1 cellular context compared by ENCODE assay signal in the genomic region with DNA sequence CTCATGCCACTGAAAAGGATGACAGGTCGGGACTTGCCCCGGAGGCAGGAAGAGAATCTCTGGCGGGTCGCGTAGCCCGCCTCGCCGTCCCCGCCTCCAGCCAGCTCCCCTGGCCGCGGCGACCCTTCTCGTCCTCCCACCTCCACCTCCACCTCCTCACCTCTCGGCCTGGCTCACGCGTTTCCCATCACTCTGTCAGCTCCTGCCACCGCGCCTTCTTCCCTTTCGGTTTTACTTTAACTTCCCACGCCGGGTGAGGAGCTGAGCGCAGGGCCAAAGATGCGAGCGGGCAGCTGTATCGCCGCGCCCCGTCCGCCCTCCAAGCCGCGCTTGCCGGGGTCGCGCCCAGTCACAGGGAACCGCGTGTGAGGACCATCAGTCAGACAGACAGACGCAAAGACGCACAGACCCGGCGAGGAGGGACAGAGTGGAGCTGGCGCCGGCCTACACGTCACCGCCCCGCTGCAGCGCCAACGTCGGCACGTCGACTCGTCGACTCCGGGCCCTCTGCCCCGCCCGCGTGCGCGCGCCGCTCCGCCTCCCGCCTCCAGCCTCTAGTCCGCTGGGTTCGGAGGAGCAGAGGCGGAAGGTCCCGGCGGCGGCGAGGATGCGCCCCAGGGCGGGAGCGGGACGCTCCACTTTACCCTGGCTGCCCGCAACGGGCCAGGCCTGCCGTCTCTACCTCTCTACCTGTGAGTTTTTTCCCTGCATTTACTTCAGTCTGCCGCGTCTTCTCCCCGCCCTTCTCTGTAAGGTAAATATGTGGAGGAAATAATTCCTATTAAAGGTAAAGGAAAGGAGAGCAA.
TF ChIP-seq lines count a peak whose summit lies in the region.

A gene with protein sequence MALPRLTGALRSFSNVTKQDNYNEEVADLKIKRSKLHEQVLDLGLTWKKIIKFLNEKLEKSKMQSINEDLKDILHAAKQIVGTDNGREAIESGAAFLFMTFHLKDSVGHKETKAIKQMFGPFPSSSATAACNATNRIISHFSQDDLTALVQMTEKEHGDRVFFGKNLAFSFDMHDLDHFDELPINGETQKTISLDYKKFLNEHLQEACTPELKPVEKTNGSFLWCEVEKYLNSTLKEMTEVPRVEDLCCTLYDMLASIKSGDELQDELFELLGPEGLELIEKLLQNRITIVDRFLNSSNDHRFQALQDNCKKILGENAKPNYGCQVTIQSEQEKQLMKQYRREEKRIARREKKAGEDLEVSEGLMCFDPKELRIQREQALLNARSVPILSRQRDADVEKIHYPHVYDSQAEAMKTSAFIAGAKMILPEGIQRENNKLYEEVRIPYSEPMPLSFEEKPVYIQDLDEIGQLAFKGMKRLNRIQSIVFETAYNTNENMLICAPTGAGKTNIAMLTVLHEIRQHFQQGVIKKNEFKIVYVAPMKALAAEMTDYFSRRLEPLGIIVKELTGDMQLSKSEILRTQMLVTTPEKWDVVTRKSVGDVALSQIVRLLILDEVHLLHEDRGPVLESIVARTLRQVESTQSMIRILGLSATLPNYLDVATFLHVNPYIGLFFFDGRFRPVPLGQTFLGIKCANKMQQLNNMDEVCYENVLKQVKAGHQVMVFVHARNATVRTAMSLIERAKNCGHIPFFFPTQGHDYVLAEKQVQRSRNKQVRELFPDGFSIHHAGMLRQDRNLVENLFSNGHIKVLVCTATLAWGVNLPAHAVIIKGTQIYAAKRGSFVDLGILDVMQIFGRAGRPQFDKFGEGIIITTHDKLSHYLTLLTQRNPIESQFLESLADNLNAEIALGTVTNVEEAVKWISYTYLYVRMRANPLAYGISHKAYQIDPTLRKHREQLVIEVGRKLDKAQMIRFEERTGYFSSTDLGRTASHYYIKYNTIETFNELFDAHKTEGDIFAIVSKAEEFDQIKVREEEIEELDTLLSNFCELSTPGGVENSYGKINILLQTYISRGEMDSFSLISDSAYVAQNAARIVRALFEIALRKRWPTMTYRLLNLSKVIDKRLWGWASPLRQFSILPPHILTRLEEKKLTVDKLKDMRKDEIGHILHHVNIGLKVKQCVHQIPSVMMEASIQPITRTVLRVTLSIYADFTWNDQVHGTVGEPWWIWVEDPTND (N-terminal part only) (minus strand): TSS at position 429 of the 806 bp plus-strand sequence. CDS start 13,332 bp downstream, outside the sequence.

TF ChIP-seq in HepG2, 621 proteins besides CTCF, POLR2A, EP300 and RAD21 (continued from another document and continues in another):
- TF ChIP-seq BRCA1 (CRISPR knock-in tag; IDR thresholded peaks at IDR 0.05) (0 out of 2 replicates have a peak, but pooled peaks have one; percentile 17), TBX3 (IDR thresholded peaks at IDR 0.05; ENCODE audit: borderline replicate concordance) (peak; percentile 23; the same call in 1 of the 2 replicates), ZNF335 (CRISPR knock-in tag; IDR thresholded peaks at IDR 0.05) (peak; percentile 26; the same call in 1 of the 2 replicates), HOXA5 (CRISPR knock-in tag; IDR thresholded peaks at IDR 0.05) (peak; percentile 84), MXI1 (IDR thresholded peaks at IDR 0.05; ENCODE audit: borderline replicate concordance, low read depth, low read length) (peak; percentile 65; the same call in 1 of the 3 replicates), FOXO1 (CRISPR knock-in tag; IDR thresholded peaks at IDR 0.05) (no peak), SMARCE1 (IDR thresholded peaks at IDR 0.05; ENCODE audit: borderline replicate concordance) (no peak), ZNF558 (CRISPR knock-in tag; IDR thresholded peaks at IDR 0.05; ENCODE audit: borderline replicate concordance) (peak; percentile 80; the same call in 1 of the 2 replicates), MIXL1 (CRISPR knock-in tag; IDR thresholded peaks at IDR 0.05) (peak; percentile 50), PHF20 (CRISPR knock-in tag; IDR thresholded peaks at IDR 0.05) (peak; percentile 88), ZNF619 (CRISPR knock-in tag; IDR thresholded peaks at IDR 0.05) (peak; percentile 41; the same call in 1 of the 2 replicates), ELF3 (CRISPR knock-in tag; IDR thresholded peaks at IDR 0.05) (peak; percentile 85), ZNF292 (CRISPR knock-in tag; IDR thresholded peaks at IDR 0.05; ENCODE audit: borderline replicate concordance, low read depth) (peak; percentile 98), ZNF564 (CRISPR knock-in tag; IDR thresholded peaks at IDR 0.05) (peak; percentile 90), GLI4 (CRISPR knock-in tag; IDR thresholded peaks at IDR 0.05; ENCODE audit: borderline replicate concordance) (peak; percentile 99; the same call in 1 of the 2 replicates), ATRX (CRISPR knock-in tag; IDR thresholded peaks at IDR 0.05; ENCODE audit: borderline replicate concordance) (no peak), ZNF672 (CRISPR knock-in tag; IDR thresholded peaks at IDR 0.05) (peak; percentile 71; the same call in 1 of the 2 replicates), ZNF354B (CRISPR knock-in tag; IDR thresholded peaks at IDR 0.05) (no peak), SUZ12 (IDR thresholded peaks at IDR 0.05; ENCODE audit: low read depth, low read length) (no peak)
- TF ChIP-seq, protein P1, sequence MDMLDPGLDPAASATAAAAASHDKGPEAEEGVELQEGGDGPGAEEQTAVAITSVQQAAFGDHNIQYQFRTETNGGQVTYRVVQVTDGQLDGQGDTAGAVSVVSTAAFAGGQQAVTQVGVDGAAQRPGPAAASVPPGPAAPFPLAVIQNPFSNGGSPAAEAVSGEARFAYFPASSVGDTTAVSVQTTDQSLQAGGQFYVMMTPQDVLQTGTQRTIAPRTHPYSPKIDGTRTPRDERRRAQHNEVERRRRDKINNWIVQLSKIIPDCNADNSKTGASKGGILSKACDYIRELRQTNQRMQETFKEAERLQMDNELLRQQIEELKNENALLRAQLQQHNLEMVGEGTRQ (IDR thresholded peaks at IDR 0.05; ENCODE audit: low read depth, low read length) = no peak
- TF ChIP-seq, protein P1 (CRISPR knock-in tag; IDR thresholded peaks at IDR 0.05; ENCODE audit: borderline replicate concordance) = peak; percentile 21; the same call in 1 of the 2 replicates
- TF ChIP-seq, protein P2, sequence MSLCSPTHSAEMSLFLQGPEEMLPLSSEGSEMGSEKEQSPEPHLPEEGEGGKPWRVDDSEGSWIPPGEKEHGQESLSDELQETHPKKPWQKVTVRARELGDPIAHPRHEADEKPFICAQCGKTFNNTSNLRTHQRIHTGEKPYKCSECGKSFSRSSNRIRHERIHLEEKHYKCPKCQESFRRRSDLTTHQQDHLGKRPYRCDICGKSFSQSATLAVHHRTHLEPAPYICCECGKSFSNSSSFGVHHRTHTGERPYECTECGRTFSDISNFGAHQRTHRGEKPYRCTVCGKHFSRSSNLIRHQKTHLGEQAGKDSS (CRISPR knock-in tag; IDR thresholded peaks at IDR 0.05; ENCODE audit: borderline replicate concordance, low read depth) = no peak; the same call in none of the 2 replicates
- TF ChIP-seq, protein P3, sequence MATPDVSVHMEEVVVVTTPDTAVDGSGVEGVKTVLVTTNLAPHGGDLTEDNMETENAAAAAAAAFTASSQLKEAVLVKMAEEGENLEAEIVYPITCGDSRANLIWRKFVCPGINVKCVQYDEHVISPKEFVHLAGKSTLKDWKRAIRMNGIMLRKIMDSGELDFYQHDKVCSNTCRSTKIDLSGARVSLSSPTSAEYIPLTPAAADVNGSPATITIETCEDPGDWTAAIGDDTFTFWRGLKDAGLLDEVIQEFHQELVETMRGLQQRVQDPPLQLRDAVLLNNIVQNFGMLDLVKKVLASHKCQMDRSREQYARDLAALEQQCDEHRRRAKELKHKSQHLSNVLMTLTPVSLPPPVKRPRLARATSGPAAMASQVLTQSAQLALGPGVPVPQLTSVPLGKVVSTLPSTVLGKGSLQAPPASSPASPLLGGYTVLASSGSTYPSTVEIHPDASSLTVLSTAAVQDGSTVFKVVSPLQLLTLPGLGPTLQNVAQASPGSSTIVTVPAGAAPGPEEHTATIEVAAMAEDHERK (CRISPR knock-in tag; IDR thresholded peaks at IDR 0.05; ENCODE audit: low read depth) = peak; percentile 94
- TF ChIP-seq, protein P4, sequence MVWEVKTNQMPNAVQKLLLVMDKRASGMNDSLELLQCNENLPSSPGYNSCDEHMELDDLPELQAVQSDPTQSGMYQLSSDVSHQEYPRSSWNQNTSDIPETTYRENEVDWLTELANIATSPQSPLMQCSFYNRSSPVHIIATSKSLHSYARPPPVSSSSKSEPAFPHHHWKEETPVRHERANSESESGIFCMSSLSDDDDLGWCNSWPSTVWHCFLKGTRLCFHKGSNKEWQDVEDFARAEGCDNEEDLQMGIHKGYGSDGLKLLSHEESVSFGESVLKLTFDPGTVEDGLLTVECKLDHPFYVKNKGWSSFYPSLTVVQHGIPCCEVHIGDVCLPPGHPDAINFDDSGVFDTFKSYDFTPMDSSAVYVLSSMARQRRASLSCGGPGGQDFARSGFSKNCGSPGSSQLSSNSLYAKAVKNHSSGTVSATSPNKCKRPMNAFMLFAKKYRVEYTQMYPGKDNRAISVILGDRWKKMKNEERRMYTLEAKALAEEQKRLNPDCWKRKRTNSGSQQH (CRISPR knock-in tag; IDR thresholded peaks at IDR 0.05; ENCODE audit: low read depth) = peak; percentile 48; the same call in 1 of the 2 replicates
- TF ChIP-seq, protein P5, sequence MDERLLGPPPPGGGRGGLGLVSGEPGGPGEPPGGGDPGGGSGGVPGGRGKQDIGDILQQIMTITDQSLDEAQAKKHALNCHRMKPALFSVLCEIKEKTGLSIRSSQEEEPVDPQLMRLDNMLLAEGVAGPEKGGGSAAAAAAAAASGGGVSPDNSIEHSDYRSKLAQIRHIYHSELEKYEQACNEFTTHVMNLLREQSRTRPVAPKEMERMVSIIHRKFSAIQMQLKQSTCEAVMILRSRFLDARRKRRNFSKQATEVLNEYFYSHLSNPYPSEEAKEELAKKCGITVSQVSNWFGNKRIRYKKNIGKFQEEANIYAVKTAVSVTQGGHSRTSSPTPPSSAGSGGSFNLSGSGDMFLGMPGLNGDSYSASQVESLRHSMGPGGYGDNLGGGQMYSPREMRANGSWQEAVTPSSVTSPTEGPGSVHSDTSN (CRISPR knock-in tag; IDR thresholded peaks at IDR 0.05) = no peak
- TF ChIP-seq, protein P6, sequence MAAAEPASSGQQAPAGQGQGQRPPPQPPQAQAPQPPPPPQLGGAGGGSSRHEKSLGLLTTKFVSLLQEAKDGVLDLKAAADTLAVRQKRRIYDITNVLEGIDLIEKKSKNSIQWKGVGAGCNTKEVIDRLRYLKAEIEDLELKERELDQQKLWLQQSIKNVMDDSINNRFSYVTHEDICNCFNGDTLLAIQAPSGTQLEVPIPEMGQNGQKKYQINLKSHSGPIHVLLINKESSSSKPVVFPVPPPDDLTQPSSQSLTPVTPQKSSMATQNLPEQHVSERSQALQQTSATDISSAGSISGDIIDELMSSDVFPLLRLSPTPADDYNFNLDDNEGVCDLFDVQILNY (CRISPR knock-in tag; conservative IDR thresholded peaks at IDR 0.05) = peak; percentile 84
- TF ChIP-seq, protein P7, sequence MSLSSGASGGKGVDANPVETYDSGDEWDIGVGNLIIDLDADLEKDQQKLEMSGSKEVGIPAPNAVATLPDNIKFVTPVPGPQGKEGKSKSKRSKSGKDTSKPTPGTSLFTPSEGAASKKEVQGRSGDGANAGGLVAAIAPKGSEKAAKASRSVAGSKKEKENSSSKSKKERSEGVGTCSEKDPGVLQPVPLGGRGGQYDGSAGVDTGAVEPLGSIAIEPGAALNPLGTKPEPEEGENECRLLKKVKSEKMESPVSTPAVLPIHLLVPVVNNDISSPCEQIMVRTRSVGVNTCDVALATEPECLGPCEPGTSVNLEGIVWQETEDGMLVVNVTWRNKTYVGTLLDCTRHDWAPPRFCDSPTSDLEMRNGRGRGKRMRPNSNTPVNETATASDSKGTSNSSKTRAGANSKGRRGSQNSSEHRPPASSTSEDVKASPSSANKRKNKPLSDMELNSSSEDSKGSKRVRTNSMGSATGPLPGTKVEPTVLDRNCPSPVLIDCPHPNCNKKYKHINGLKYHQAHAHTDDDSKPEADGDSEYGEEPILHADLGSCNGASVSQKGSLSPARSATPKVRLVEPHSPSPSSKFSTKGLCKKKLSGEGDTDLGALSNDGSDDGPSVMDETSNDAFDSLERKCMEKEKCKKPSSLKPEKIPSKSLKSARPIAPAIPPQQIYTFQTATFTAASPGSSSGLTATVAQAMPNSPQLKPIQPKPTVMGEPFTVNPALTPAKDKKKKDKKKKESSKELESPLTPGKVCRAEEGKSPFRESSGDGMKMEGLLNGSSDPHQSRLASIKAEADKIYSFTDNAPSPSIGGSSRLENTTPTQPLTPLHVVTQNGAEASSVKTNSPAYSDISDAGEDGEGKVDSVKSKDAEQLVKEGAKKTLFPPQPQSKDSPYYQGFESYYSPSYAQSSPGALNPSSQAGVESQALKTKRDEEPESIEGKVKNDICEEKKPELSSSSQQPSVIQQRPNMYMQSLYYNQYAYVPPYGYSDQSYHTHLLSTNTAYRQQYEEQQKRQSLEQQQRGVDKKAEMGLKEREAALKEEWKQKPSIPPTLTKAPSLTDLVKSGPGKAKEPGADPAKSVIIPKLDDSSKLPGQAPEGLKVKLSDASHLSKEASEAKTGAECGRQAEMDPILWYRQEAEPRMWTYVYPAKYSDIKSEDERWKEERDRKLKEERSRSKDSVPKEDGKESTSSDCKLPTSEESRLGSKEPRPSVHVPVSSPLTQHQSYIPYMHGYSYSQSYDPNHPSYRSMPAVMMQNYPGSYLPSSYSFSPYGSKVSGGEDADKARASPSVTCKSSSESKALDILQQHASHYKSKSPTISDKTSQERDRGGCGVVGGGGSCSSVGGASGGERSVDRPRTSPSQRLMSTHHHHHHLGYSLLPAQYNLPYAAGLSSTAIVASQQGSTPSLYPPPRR (CRISPR knock-in tag; IDR thresholded peaks at IDR 0.05; ENCODE audit: borderline replicate concordance) = peak; percentile 36; the same call in 1 of the 2 replicates
- TF ChIP-seq, protein P8, sequence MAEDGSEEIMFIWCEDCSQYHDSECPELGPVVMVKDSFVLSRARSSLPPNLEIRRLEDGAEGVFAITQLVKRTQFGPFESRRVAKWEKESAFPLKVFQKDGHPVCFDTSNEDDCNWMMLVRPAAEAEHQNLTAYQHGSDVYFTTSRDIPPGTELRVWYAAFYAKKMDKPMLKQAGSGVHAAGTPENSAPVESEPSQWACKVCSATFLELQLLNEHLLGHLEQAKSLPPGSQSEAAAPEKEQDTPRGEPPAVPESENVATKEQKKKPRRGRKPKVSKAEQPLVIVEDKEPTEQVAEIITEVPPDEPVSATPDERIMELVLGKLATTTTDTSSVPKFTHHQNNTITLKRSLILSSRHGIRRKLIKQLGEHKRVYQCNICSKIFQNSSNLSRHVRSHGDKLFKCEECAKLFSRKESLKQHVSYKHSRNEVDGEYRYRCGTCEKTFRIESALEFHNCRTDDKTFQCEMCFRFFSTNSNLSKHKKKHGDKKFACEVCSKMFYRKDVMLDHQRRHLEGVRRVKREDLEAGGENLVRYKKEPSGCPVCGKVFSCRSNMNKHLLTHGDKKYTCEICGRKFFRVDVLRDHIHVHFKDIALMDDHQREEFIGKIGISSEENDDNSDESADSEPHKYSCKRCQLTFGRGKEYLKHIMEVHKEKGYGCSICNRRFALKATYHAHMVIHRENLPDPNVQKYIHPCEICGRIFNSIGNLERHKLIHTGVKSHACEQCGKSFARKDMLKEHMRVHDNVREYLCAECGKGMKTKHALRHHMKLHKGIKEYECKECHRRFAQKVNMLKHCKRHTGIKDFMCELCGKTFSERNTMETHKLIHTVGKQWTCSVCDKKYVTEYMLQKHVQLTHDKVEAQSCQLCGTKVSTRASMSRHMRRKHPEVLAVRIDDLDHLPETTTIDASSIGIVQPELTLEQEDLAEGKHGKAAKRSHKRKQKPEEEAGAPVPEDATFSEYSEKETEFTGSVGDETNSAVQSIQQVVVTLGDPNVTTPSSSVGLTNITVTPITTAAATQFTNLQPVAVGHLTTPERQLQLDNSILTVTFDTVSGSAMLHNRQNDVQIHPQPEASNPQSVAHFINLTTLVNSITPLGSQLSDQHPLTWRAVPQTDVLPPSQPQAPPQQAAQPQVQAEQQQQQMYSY (CRISPR knock-in tag; IDR thresholded peaks at IDR 0.05) = peak; percentile 49; the same call in 1 of the 2 replicates
